In genomic region chr19:48102870-48103751, GRCh38 we compare ENCODE assay signal across 1 cellular context.
TF ChIP-seq lines count a peak whose summit lies in the region.

No MANE protein-coding gene starts in this region.

TF ChIP-seq in HEK293, 187 proteins besides CTCF, POLR2A, EP300 and RAD21 (continued from another document):
- TF ChIP-seq ZBTB10 (tag by site-specific recombination; IDR thresholded peaks at IDR 0.05) (0 out of 2 replicates have a peak, but pooled peaks have one; percentile 37), ZNF133 (tag by site-specific recombination; IDR thresholded peaks at IDR 0.05) (no peak), ZNF112 (tag by site-specific recombination; IDR thresholded peaks at IDR 0.05) (no peak), ZNF830 (tag by site-specific recombination; IDR thresholded peaks at IDR 0.05; ENCODE audit: low read depth) (no peak), ZNF610 (tag by site-specific recombination; IDR thresholded peaks at IDR 0.05; ENCODE audit: borderline replicate concordance) (no peak), ZNF792 (tag by site-specific recombination; IDR thresholded peaks at IDR 0.05) (no peak), ZNF501 (tag by site-specific recombination; IDR thresholded peaks at IDR 0.05) (no peak), ZNF692 (tag by site-specific recombination; IDR thresholded peaks at IDR 0.05) (no peak), ZBTB17 (tag by site-specific recombination; IDR thresholded peaks at IDR 0.05) (peak; percentile 100), OSR2 (tag by site-specific recombination; IDR thresholded peaks at IDR 0.05) (no peak), ZSCAN18 (tag by site-specific recombination; IDR thresholded peaks at IDR 0.05) (no peak), ZNF518A (tag by site-specific recombination; conservative IDR thresholded peaks at IDR 0.05; ENCODE audit: low read depth) (no peak), ZBTB11 (tag by site-specific recombination; conservative IDR thresholded peaks at IDR 0.05; ENCODE audit: low read depth) (no peak), ZNF843 (tag by site-specific recombination; IDR thresholded peaks at IDR 0.05) (no peak), ZNF544 (tag by site-specific recombination; IDR thresholded peaks at IDR 0.05) (no peak), ZNF292 (tag by site-specific recombination; IDR thresholded peaks at IDR 0.05; ENCODE audit: borderline replicate concordance, low read depth) (no peak), YY1 (tag by site-specific recombination; IDR thresholded peaks at IDR 0.05) (no peak), ZNF768 (tag by site-specific recombination; IDR thresholded peaks at IDR 0.05) (no peak), ZNF426 (tag by site-specific recombination; IDR thresholded peaks at IDR 0.05) (no peak), KLF17 (tag by site-specific recombination; IDR thresholded peaks at IDR 0.05) (no peak), ZNF658 (tag by site-specific recombination; IDR thresholded peaks at IDR 0.05) (no peak), REPIN1 (tag by site-specific recombination; IDR thresholded peaks at IDR 0.05; ENCODE audit: low read depth) (no peak), ZNF423 (tag by site-specific recombination; IDR thresholded peaks at IDR 0.05) (no peak), KLF8 (tag by site-specific recombination; IDR thresholded peaks at IDR 0.05) (peak; percentile 19; the same call in 1 of the 2 replicates), ZNF155 (tag by site-specific recombination; IDR thresholded peaks at IDR 0.05) (no peak), ZNF23 (tag by site-specific recombination; IDR thresholded peaks at IDR 0.05; ENCODE audit: borderline replicate concordance) (peak; percentile 99; the same call in 1 of the 2 replicates), SCRT1 (tag by site-specific recombination; IDR thresholded peaks at IDR 0.05; ENCODE audit: borderline replicate concordance) (no peak), ZFP3 (tag by site-specific recombination; IDR thresholded peaks at IDR 0.05; ENCODE audit: low read depth) (no peak), ZNF624 (tag by site-specific recombination; IDR thresholded peaks at IDR 0.05) (no peak), ZSCAN16 (tag by site-specific recombination; IDR thresholded peaks at IDR 0.05) (no peak), PATZ1 (tag by site-specific recombination; IDR thresholded peaks at IDR 0.05) (no peak), ZBTB21 (tag by site-specific recombination; IDR thresholded peaks at IDR 0.05) (no peak), ZNF701 (tag by site-specific recombination; IDR thresholded peaks at IDR 0.05) (no peak), ZNF184 (tag by site-specific recombination; IDR thresholded peaks at IDR 0.05) (no peak), ZNF302 (tag by site-specific recombination; IDR thresholded peaks at IDR 0.05; ENCODE audit: low read depth) (no peak), ZNF514 (tag by site-specific recombination; IDR thresholded peaks at IDR 0.05) (no peak), ZNF121 (tag by site-specific recombination; IDR thresholded peaks at IDR 0.05) (peak; percentile 91), ZNF341 (tag by site-specific recombination; IDR thresholded peaks at IDR 0.05; ENCODE audit: low read depth) (no peak), ZXDB (tag by site-specific recombination; IDR thresholded peaks at IDR 0.05) (peak; percentile 43; the same call in 1 of the 2 replicates), ZNF677 (tag by site-specific recombination; IDR thresholded peaks at IDR 0.05) (no peak), ZNF335 (tag by site-specific recombination; conservative IDR thresholded peaks at IDR 0.05) (no peak), PRDM1 (tag by site-specific recombination; IDR thresholded peaks at IDR 0.05) (no peak)
- TF ChIP-seq, protein P1, sequence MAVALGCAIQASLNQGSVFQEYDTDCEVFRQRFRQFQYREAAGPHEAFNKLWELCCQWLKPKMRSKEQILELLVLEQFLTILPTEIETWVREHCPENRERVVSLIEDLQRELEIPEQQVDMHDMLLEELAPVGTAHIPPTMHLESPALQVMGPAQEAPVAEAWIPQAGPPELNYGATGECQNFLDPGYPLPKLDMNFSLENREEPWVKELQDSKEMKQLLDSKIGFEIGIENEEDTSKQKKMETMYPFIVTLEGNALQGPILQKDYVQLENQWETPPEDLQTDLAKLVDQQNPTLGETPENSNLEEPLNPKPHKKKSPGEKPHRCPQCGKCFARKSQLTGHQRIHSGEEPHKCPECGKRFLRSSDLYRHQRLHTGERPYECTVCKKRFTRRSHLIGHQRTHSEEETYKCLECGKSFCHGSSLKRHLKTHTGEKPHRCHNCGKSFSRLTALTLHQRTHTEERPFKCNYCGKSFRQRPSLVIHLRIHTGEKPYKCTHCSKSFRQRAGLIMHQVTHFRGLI (tag by site-specific recombination; IDR thresholded peaks at IDR 0.05) = no peak
